In the genomic region with DNA sequence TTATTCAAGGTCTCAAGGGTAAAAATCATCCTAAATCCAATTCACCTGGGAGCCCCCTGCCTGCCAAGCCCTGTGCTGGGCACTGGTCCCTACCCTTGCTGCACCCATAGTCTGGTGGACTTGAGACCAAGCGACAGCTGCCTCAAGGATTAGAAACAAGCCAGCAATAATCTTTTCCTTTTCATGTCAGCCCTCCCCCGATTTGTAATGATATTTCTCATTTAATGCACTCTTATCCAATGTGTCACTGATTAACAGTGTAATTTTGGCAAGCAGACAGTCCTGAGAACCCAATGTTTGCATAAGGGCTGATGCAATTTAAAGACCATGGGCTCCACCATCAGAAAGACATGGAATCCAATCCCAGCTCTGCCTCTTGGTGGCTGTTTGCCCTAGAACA, we compare ENCODE assay signal across 21 cellular contexts.
A peak's percentile ranks its signal among the peaks of the same experiment; 100 is the strongest.
DNase-seq lines count a peak whose midpoint lies in the region; ATAC-seq and TF ChIP-seq lines count a peak whose summit lies in the region.
"Had no signal": no experiment of that assay in that cellular context is flagged by ENCODE, and none has a peak within 500 bp of the region (broad histone marks: within the 10 kb centered on the region; RNA-seq: fewer than 3 reads in every experiment).

No MANE protein-coding gene starts in this region.

- DNase-seq in AG04449 (ENCODE audit: low read depth, low spot score) (peak; percentile 16), HS-5 (ENCODE audit: low read depth) (peak; percentile 15), amniotic epithelial cell (ENCODE audit: low read depth) (peak; percentile 14), fibroblast of the conjunctiva (ENCODE audit: low read depth) (peak; percentile 33), upper lobe of right lung (no peak), NCI-H2081 treated with DMSO at 0.1 percent for 48 hours (lab: John Stamatoyannopoulos, UW) (no peak), 8988T (no peak), glutamatergic neuron (no peak)
- DNase-seq: activated CD8-positive, alpha-beta memory T cell treated with anti-CD3 and anti-CD28 coated beads for 24 hours; amniotic stem cell; Karpas-422; left lung; Peyer's patch; posterior cingulate gyrus; spleen; stimulated activated naive B cell treated with anti-CD40 and anti-IgM and Interleukin-4, amounts not matched to agents 10 μg/mL and 1 μg/mL and 100 μg/mL, for 72 hours; upper lobe of left lung had no signal

- CTCF ChIA-PET in AG04449 (lab: Yijun Ruan, JAX) = interaction anchor here (1.6 kb wide), 1 partner anchor 9 kb away, joined by 4 read pairs; no protein-coding TSS in a partner anchor

- no peak for ATAC-seq in upper lobe of right lung
- ATAC-seq: activated T-helper 17 cell treated with anti-CD3 and anti-CD28 coated beads, Interleukin-2, amount 50 U/mL, for 72 hours; left lung; stimulated activated naive B cell treated with anti-CD40 and anti-IgM and Interleukin-4, amounts not matched to agents 10 μg/mL and 1 μg/mL and 100 μg/mL, for 72 hours had no signal

- no peaks in the 10 kb centered on the region for H3K36me3 ChIP-seq in upper lobe of right lung
- H3K36me3 ChIP-seq: left lung, Peyer's patch, spleen, upper lobe of left lung had no signal

- peaks cover 13% of the 10 kb centered on the region for H3K9me3 Mint-ChIP-seq in glutamatergic neuron (ENCODE audit: unreplicated experiment)
- H3K9me3 Mint-ChIP-seq: activated T-helper 17 cell treated with anti-CD3 and anti-CD28 coated beads, Interleukin-2, amount 50 U/mL, for 72 hours; stimulated activated naive B cell treated with anti-CD40 and anti-IgM and Interleukin-4, amounts not matched to agents 10 μg/mL and 1 μg/mL and 100 μg/mL, for 72 hours had no signal

- no peak overlapping the region for H3K27ac ChIP-seq in upper lobe of right lung
- H3K27ac ChIP-seq: coronary artery, HL-60, left lung, Peyer's patch, spleen, upper lobe of left lung, VCaP had no signal

- no peaks in the 10 kb centered on the region for H3K36me3 Mint-ChIP-seq in glutamatergic neuron (ENCODE audit: unreplicated experiment)
- H3K36me3 Mint-ChIP-seq: stimulated activated naive B cell treated with anti-CD40 and anti-IgM and Interleukin-4, amounts not matched to agents 10 μg/mL and 1 μg/mL and 100 μg/mL, for 72 hours had no signal

- peaks cover 14% of the 10 kb centered on the region for H3K4me1 Mint-ChIP-seq in glutamatergic neuron (ENCODE audit: low read depth, unreplicated experiment)
- H3K4me1 Mint-ChIP-seq: activated T-helper 17 cell treated with anti-CD3 and anti-CD28 coated beads, Interleukin-2, amount 50 U/mL, for 72 hours; stimulated activated naive B cell treated with anti-CD40 and anti-IgM and Interleukin-4, amounts not matched to agents 10 μg/mL and 1 μg/mL and 100 μg/mL, for 72 hours had no signal

- no peak overlapping the region for H3K4me3 Mint-ChIP-seq in glutamatergic neuron (ENCODE audit: unreplicated experiment)
- H3K4me3 Mint-ChIP-seq: activated T-helper 17 cell treated with anti-CD3 and anti-CD28 coated beads, Interleukin-2, amount 50 U/mL, for 72 hours; stimulated activated naive B cell treated with anti-CD40 and anti-IgM and Interleukin-4, amounts not matched to agents 10 μg/mL and 1 μg/mL and 100 μg/mL, for 72 hours had no signal

- peaks cover 11% of the 10 kb centered on the region for H3K27me3 Mint-ChIP-seq in glutamatergic neuron (ENCODE audit: unreplicated experiment)
- H3K27me3 Mint-ChIP-seq: activated T-helper 17 cell treated with anti-CD3 and anti-CD28 coated beads, Interleukin-2, amount 50 U/mL, for 72 hours; stimulated activated naive B cell treated with anti-CD40 and anti-IgM and Interleukin-4, amounts not matched to agents 10 μg/mL and 1 μg/mL and 100 μg/mL, for 72 hours had no signal

- H3K27me3 ChIP-seq in upper lobe of right lung = no peaks in the 10 kb centered on the region
- H3K27me3 ChIP-seq: left lung, Peyer's patch, spleen, upper lobe of left lung had no signal

- H3K27ac Mint-ChIP-seq in glutamatergic neuron (ENCODE audit: unreplicated experiment) = no peak overlapping the region
- H3K27ac Mint-ChIP-seq: activated T-helper 17 cell treated with anti-CD3 and anti-CD28 coated beads, Interleukin-2, amount 50 U/mL, for 72 hours; stimulated activated naive B cell treated with anti-CD40 and anti-IgM and Interleukin-4, amounts not matched to agents 10 μg/mL and 1 μg/mL and 100 μg/mL, for 72 hours had no signal

- intact Hi-C loops in upper lobe of right lung (cut with DNase I) = no loop called here

- POLR2A ChIA-PET in AG04449 (lab: Yijun Ruan, JAX) = no interaction called here

- H3K4me3 ChIP-seq in AG04449 (ENCODE audit: low read depth, low read length) = no peak overlapping the region
- H3K4me3 ChIP-seq in upper lobe of right lung = no peak overlapping the region
- H3K4me3 ChIP-seq: coronary artery, left lung, Peyer's patch, spleen, upper lobe of left lung had no signal

- no peaks in the 10 kb centered on the region for H3K4me1 ChIP-seq in upper lobe of right lung
- H3K4me1 ChIP-seq: left lung, Peyer's patch, spleen, upper lobe of left lung had no signal

- TF ChIP-seq CTCF in AG04449 (IDR thresholded peaks at IDR 0.05; ENCODE audit: insufficient read depth, low read length, missing control alignments) (no peak), upper lobe of right lung (IDR thresholded peaks at IDR 0.05) (no peak), glutamatergic neuron (IDR thresholded peaks at IDR 0.05; ENCODE audit: partially characterized antibody, unreplicated experiment) (no peak)

- no peaks in the 10 kb centered on the region for H3K9me3 ChIP-seq in upper lobe of right lung
- H3K9me3 ChIP-seq: left lung, Peyer's patch, spleen, upper lobe of left lung had no signal

Comparison
In these comparisons a context has a peak if more than half of its experiments do, and no peak if none do; other contexts are left out.
1. DNase-seq: peak in AG04449 (single experiment), HS-5 (single experiment), amniotic epithelial cell (single experiment) and fibroblast of the conjunctiva (single experiment); none in upper lobe of right lung (single experiment), NCI-H2081 treated with DMSO at 0.1 percent for 48 hours (single experiment), 8988T (single experiment) and glutamatergic neuron (single experiment).